8 cellular contexts compared by ENCODE assay signal in genomic region chr12:6200266-6201198, GRCh38. TPM values are rescaled to one million over a fixed set of nuclear protein-coding genes. Genes with fewer than 3 reads are reported as not detected.
DNase-seq lines count a peak whose midpoint lies in the region; ATAC-seq and TF ChIP-seq lines count a peak whose summit lies in the region.

TSS of gene CD9 (plus strand) at chr12:6200400. CDS start at chr12:6200500, 100 bp downstream.

- H3K79me1 ChIP-seq in H9 (ENCODE audit: insufficient read depth, low read depth, low read length, poor library complexity, severe bottlenecking), result peaks cover 8% of the 10 kb centered on the region

- no peak for ATAC-seq in HG03439 (IDR thresholded peaks at IDR 0.05; ENCODE audit: unreplicated experiment)

- no peak within 1 kb of the TSS for H3K27ac ChIP-seq in ACC112 (ENCODE audit: low read depth, low read length)
- no peak within 1 kb of the TSS for H3K27ac ChIP-seq in H9 (ENCODE audit: insufficient read length, low read depth, low read length)
- peak within 1 kb of the TSS; percentile 83 for H3K27ac ChIP-seq in cingulate gyrus (ENCODE audit: low read depth, low read length)

- no peaks in the 10 kb centered on the region for H3K79me2 ChIP-seq in ACC112 (ENCODE audit: control insufficient read depth, insufficient read depth, low read length, unreplicated experiment)
- H3K79me2 ChIP-seq in H9 (ENCODE audit: insufficient read depth, low read length), result peaks cover 12% of the 10 kb centered on the region; the same call in 1 of the 2 replicates

- H3K4me1 ChIP-seq in ACC112 (ENCODE audit: control insufficient read depth, insufficient read depth, low read length, unreplicated experiment), result peaks cover 20% of the 10 kb centered on the region
- peaks cover 42% of the 10 kb centered on the region for H3K4me1 ChIP-seq in H9 (ENCODE audit: insufficient read depth, low read length)

- no peaks in the 10 kb centered on the region for H3K9me3 Mint-ChIP-seq in H9
- no peaks in the 10 kb centered on the region for H3K9me3 Mint-ChIP-seq in T-helper 2 cell treated with Interferon-gamma antibody and Interleukin-4, amounts not matched to agents 5 μg/mL and 100 μg/mL, for 36 hours

- H3K18ac ChIP-seq in H9 (ENCODE audit: insufficient read length, low read depth, low read length), result peak within 1 kb of the TSS; percentile 47

- no peaks in the 10 kb centered on the region for H3K36me3 ChIP-seq in ACC112 (ENCODE audit: insufficient read depth, low read length)

- H3K9ac ChIP-seq in H9 (ENCODE audit: extremely low read depth, insufficient read length, low read length), result peak within 1 kb of the TSS; percentile 51

- peak within 1 kb of the TSS; percentile 94 for H2AFZ ChIP-seq in ACC112 (ENCODE audit: low read length, unreplicated experiment)
- H2AFZ ChIP-seq in H9 (ENCODE audit: low read length), result no peak within 1 kb of the TSS

- no peak within 1 kb of the TSS for H4K5ac ChIP-seq in H9 (ENCODE audit: insufficient read length, low read depth, low read length)

- H3K23ac ChIP-seq in H9 (ENCODE audit: insufficient read length, low read depth, low read length), result no peak within 1 kb of the TSS

- H3K56ac ChIP-seq in H9 (ENCODE audit: insufficient read length, low read depth, low read length), result no peak within 1 kb of the TSS

- H3K27me3 ChIP-seq in ACC112 (ENCODE audit: insufficient read depth, low read length) (no peaks in the 10 kb centered on the region), H9 (ENCODE audit: insufficient read depth, low read length) (no peaks in the 10 kb centered on the region)

- peaks cover 18% of the 10 kb centered on the region for H3K23me2 ChIP-seq in H9 (ENCODE audit: insufficient read length, low read depth, low read length, poor library complexity, severe bottlenecking)

- H2BK15ac ChIP-seq in H9 (ENCODE audit: low read depth, low read length), result no peak within 1 kb of the TSS

- peaks cover 70 to 71% of the 10 kb centered on the region in 2 experiments for H3K4me1 Mint-ChIP-seq in H9
- peaks cover 14% of the 10 kb centered on the region for H3K4me1 Mint-ChIP-seq in T-helper 2 cell treated with Interferon-gamma antibody and Interleukin-4, amounts not matched to agents 5 μg/mL and 100 μg/mL, for 36 hours (ENCODE audit: low read depth)

- peaks cover 13% of the 10 kb centered on the region for H3K27me3 Mint-ChIP-seq in H9 (ENCODE audit: low read depth)
- peaks cover 42% of the 10 kb centered on the region for H3K27me3 Mint-ChIP-seq in T-helper 2 cell treated with Interferon-gamma antibody and Interleukin-4, amounts not matched to agents 5 μg/mL and 100 μg/mL, for 36 hours (ENCODE audit: low read depth)

- no peak within 1 kb of the TSS for H2BK12ac ChIP-seq in H9 (ENCODE audit: insufficient read length, low read depth, low read length)

- no peaks in the 10 kb centered on the region for H4K20me1 ChIP-seq in H9 (ENCODE audit: control insufficient read depth, insufficient read depth, insufficient read length)

- peak within 1 kb of the TSS; percentile 89 for H3K4me2 ChIP-seq in H9 (ENCODE audit: insufficient read depth, insufficient read length, low read length)

- H3K9me3 ChIP-seq in H9 (ENCODE audit: control insufficient read depth, low read depth, low read length), result no peaks in the 10 kb centered on the region

- no peak within 1 kb of the TSS for H2BK120ac ChIP-seq in H9 (ENCODE audit: low read depth, low read length, poor library complexity, severe bottlenecking)

- no peak within 1 kb of the TSS for H4K8ac ChIP-seq in H9 (replicated peaks; ENCODE audit: insufficient read length, low read depth, low read length)

- TF ChIP-seq CTCF in H9 (conservative IDR thresholded peaks at IDR 0.05), result no peak

- DNase-seq in H9, result peak; percentile 82
- peak; percentile 27 for DNase-seq in T-helper 2 cell treated with Interferon-gamma antibody and Interleukin-4, amounts not matched to agents 5 μg/mL and 100 μg/mL, for 36 hours (ENCODE audit: low spot score)
- DNase-seq in left kidney (ENCODE audit: low read depth, low spot score), result peak; percentile 69
- DNase-seq in stimulated activated CD4-positive, alpha-beta T cell treated with anti-CD3 and anti-CD28 coated beads, Interleukin-1b, Interleukin-23, amount 100 ng/mL, for 4 hours (ENCODE audit: low read depth in 2 of 2), result peak; percentile 34 to 42
- DNase-seq in kidney glomerular epithelial cell (lab: John Stamatoyannopoulos, UW), result no peak

- no peak within 1 kb of the TSS for H4K91ac ChIP-seq in H9 (ENCODE audit: insufficient read length, low read depth, low read length)

- H2BK5ac ChIP-seq in H9 (ENCODE audit: insufficient read length, low read length), result no peak within 1 kb of the TSS

- no peak within 1 kb of the TSS for H3K4ac ChIP-seq in H9 (ENCODE audit: low read depth, low read length)

- no peak within 1 kb of the TSS for H2BK20ac ChIP-seq in H9 (ENCODE audit: low read depth, low read length, poor library complexity, severe bottlenecking)

- WGBS in H9 (ENCODE audit: extremely low coverage, insufficient read length, low lambda C conversion rate), result no CpG with 5 or more reads among the region's 79 CpGs

- peaks cover 6 to 19% (median 12%) of the 10 kb centered on the region in 3 experiments; a peak in 5 of 7 replicates for H3K36me3 Mint-ChIP-seq in H9 (ENCODE audit: insufficient read depth in 1 of 3, low read depth in 3 of 3)
- no peaks in the 10 kb centered on the region for H3K36me3 Mint-ChIP-seq in T-helper 2 cell treated with Interferon-gamma antibody and Interleukin-4, amounts not matched to agents 5 μg/mL and 100 μg/mL, for 36 hours (ENCODE audit: low read depth)

- H3T11ph ChIP-seq in H9 (ENCODE audit: low read length), result no peak within 1 kb of the TSS

- H3K4me3 Mint-ChIP-seq in H9, result peak within 1 kb of the TSS; percentile 83 to 89
- peak within 1 kb of the TSS; percentile 51 for H3K4me3 Mint-ChIP-seq in T-helper 2 cell treated with Interferon-gamma antibody and Interleukin-4, amounts not matched to agents 5 μg/mL and 100 μg/mL, for 36 hours

- H2AK5ac ChIP-seq in H9 (ENCODE audit: insufficient read length, low read length), result no peak within 1 kb of the TSS

- peak within 1 kb of the TSS; percentile 97 for H3K4me3 ChIP-seq in ACC112 (ENCODE audit: low read depth, low read length)

- peak within 1 kb of the TSS; percentile 78 for H3K14ac ChIP-seq in H9 (ENCODE audit: insufficient read depth, low read length)

- H3K27ac Mint-ChIP-seq in H9, result peak within 1 kb of the TSS in 2 of 3 experiments; percentile 77 to 87; a peak in 5 of 7 replicates
- H3K27ac Mint-ChIP-seq in T-helper 2 cell treated with Interferon-gamma antibody and Interleukin-4, amounts not matched to agents 5 μg/mL and 100 μg/mL, for 36 hours, result peak within 1 kb of the TSS; percentile 5

RNA-seq across cellular contexts. Expression of gene CD9, which starts in this region (rescaled TPM):
- 131 and 132 TPM in 2 replicates for total RNA-seq in H9 (2021)
